ENCODE assay signal across 16 cellular contexts in genomic region chr15:90036806-90037509, GRCh38. TPM values are rescaled to one million over a fixed set of nuclear protein-coding genes. Genes with fewer than 3 reads are reported as not detected.
A peak's percentile ranks its signal among the peaks of the same experiment; 100 is the strongest.
DNase-seq lines count a peak whose midpoint lies in the region; ATAC-seq and TF ChIP-seq lines count a peak whose summit lies in the region.
"Had no signal": no experiment of that assay in that cellular context is flagged by ENCODE, and none has a peak within 500 bp of the region (broad histone marks: within the 10 kb centered on the region; RNA-seq: fewer than 3 reads in every experiment).

No MANE protein-coding gene starts in this region.

- H3K9me3 ChIP-seq in RWPE2 (ENCODE audit: severe bottlenecking) (no peaks in the 10 kb centered on the region), fibroblast of lung (ENCODE audit: control insufficient read depth, insufficient read depth, low read depth, low read length) (no peaks in the 10 kb centered on the region), sigmoid colon (no peaks in the 10 kb centered on the region)

- no peak for DNase-seq in T-helper 1 cell
- DNase-seq in RWPE2 (ENCODE audit: low spot score) = peak; percentile 60
- DNase-seq in fibroblast of lung (ENCODE audit: low read depth in 2 of 2) = no peak
- peak; percentile 50 for DNase-seq in sigmoid colon
- no peak for DNase-seq in stimulated activated naive CD4-positive, alpha-beta T cell (lab: John Stamatoyannopoulos, UW)
- no peak for DNase-seq in GOT3 (lab: John Stamatoyannopoulos, UW)
- DNase-seq: 8988T; activated CD4-positive, alpha-beta T cell treated with anti-CD3 and anti-CD28 coated beads for 4 hours; amniotic stem cell; DMS153; NCI-H1092 treated with DMSO at 0.1 percent for 48 hours; NCI-H510A; SIG-M5; stimulated activated CD4-positive, alpha-beta T cell treated with anti-CD3 and anti-CD28 coated beads, Interleukin-15, amount 100 ng/mL, for 24 hours had no signal

- H3K79me2 ChIP-seq in fibroblast of lung (ENCODE audit: control insufficient read depth, insufficient read depth, low read length) = peaks cover 21% of the 10 kb centered on the region

- H3K4me1 ChIP-seq in RWPE2 (ENCODE audit: insufficient read depth, poor library complexity, severe bottlenecking) (peaks cover 41% of the 10 kb centered on the region), fibroblast of lung (ENCODE audit: control insufficient read depth, extremely low read depth, insufficient read depth, low read length) (peaks cover 32% of the 10 kb centered on the region), sigmoid colon (peaks cover 0 to 69% (median 41%) of the 10 kb centered on the region in 4 donors)

- 89 to 90% methylated on average over 11 of the region's 11 CpGs for WGBS in sigmoid colon, 2 donors

- H4K20me1 ChIP-seq in fibroblast of lung (ENCODE audit: control insufficient read depth, extremely low read depth, insufficient read depth, low read length) = no peaks in the 10 kb centered on the region

- no peak for TF ChIP-seq EP300 in sigmoid colon (IDR thresholded peaks at IDR 0.05)

- H3K27me3 ChIP-seq in RWPE2 (ENCODE audit: insufficient read depth, poor library complexity, severe bottlenecking) = no peaks in the 10 kb centered on the region
- no peaks in the 10 kb centered on the region for H3K27me3 ChIP-seq in fibroblast of lung (ENCODE audit: control insufficient read depth, insufficient read depth, low read length)
- H3K27me3 ChIP-seq in sigmoid colon = no peaks in the 10 kb centered on the region

- H2AFZ ChIP-seq in fibroblast of lung (ENCODE audit: low read length) = no peak overlapping the region

- no peaks in the 10 kb centered on the region for H3K27me3 Mint-ChIP-seq in T-helper 1 cell treated with Interleukin-12 subunit alpha and Interleukin-12 subunit beta and Interleukin-4 antibody, amounts not matched to agents 30 μg/mL and 1 μg/mL, for 36 hours (ENCODE audit: low read depth)

- TF ChIP-seq CTCF in RWPE2 (IDR thresholded peaks at IDR 0.05; ENCODE audit: poor library complexity, severe bottlenecking) (no peak), fibroblast of lung (conservative IDR thresholded peaks at IDR 0.05 in 1 of 2, IDR thresholded peaks at IDR 0.05 in 1 of 2; ENCODE audit: low read depth in 1 of 2, low read length in 2 of 2) (no peak), sigmoid colon (IDR thresholded peaks at IDR 0.05) (no peak)

- H3K27ac ChIP-seq in RWPE2 (ENCODE audit: poor library complexity, severe bottlenecking) = no peak overlapping the region
- peak overlapping the region; percentile 61 for H3K27ac ChIP-seq in fibroblast of lung (ENCODE audit: insufficient read depth, low read length)
- H3K27ac ChIP-seq in sigmoid colon = no peak overlapping the region

- ATAC-seq in RWPE2 (ENCODE audit: low read depth) (no peak), GM21360 (IDR thresholded peaks at IDR 0.05; ENCODE audit: unreplicated experiment) (no peak)

- peak overlapping the region; percentile 19 for H3K4me2 ChIP-seq in fibroblast of lung (ENCODE audit: extremely low read depth, insufficient read depth, low read length)

- H3K4me1 Mint-ChIP-seq in T-helper 1 cell treated with Interleukin-12 subunit alpha and Interleukin-12 subunit beta and Interleukin-4 antibody, amounts not matched to agents 30 μg/mL and 1 μg/mL, for 36 hours (ENCODE audit: low read depth) = peaks cover 56% of the 10 kb centered on the region

- H3K27ac Mint-ChIP-seq in T-helper 1 cell treated with Interleukin-12 subunit alpha and Interleukin-12 subunit beta and Interleukin-4 antibody, amounts not matched to agents 30 μg/mL and 1 μg/mL, for 36 hours = peak overlapping the region; percentile 75

- H3K4me3 Mint-ChIP-seq in T-helper 1 cell treated with Interleukin-12 subunit alpha and Interleukin-12 subunit beta and Interleukin-4 antibody, amounts not matched to agents 30 μg/mL and 1 μg/mL, for 36 hours = no peak overlapping the region

- no peaks in the 10 kb centered on the region for H3K9me3 Mint-ChIP-seq in T-helper 1 cell treated with Interleukin-12 subunit alpha and Interleukin-12 subunit beta and Interleukin-4 antibody, amounts not matched to agents 30 μg/mL and 1 μg/mL, for 36 hours

- H3K9ac ChIP-seq in fibroblast of lung (ENCODE audit: insufficient read depth, low read length) = no peak overlapping the region

- intact Hi-C loops in sigmoid colon (cut with DNase I) = no loop called here

- H3K36me3 ChIP-seq in RWPE2 (ENCODE audit: low read depth) = no peaks in the 10 kb centered on the region
- H3K36me3 ChIP-seq in fibroblast of lung (ENCODE audit: control insufficient read depth, insufficient read depth, low read length) = no peaks in the 10 kb centered on the region
- H3K36me3 ChIP-seq in sigmoid colon = no peaks in the 10 kb centered on the region

- no peak overlapping the region for H3K4me3 ChIP-seq in RWPE2 (ENCODE audit: severe bottlenecking)
- no peak overlapping the region for H3K4me3 ChIP-seq in fibroblast of lung (replicated peaks in 1 of 4; ENCODE audit: control extremely low read depth in 1 of 4, insufficient read depth in 1 of 4, low read depth in 3 of 4, low read length in 4 of 4)
- no peak overlapping the region for H3K4me3 ChIP-seq in sigmoid colon

- TF ChIP-seq POLR2A in sigmoid colon (IDR thresholded peaks at IDR 0.05) = no peak

- H3K36me3 Mint-ChIP-seq in T-helper 1 cell treated with Interleukin-12 subunit alpha and Interleukin-12 subunit beta and Interleukin-4 antibody, amounts not matched to agents 30 μg/mL and 1 μg/mL, for 36 hours (ENCODE audit: low read depth) = peaks cover 6% of the 10 kb centered on the region

RNA-seq across cellular contexts. Expression of gene ZNF710, which starts 35.8 kb away (rescaled TPM):
- total RNA-seq in fibroblast of lung = 5.9 and 9.4 TPM in 2 replicates
- 2.1 and 2.2 TPM in 2 replicates for polyA plus RNA-seq in fibroblast of lung
- 14.6 and 17.4 TPM in 2 replicates for polyA plus RNA-seq in fibroblast of lung (2012)
- 21.2 and 28.9 TPM in 2 replicates for polyA minus RNA-seq in fibroblast of lung (ENCODE audit: low replicate concordance)
- 10 to 100 TPM in 1 of 4 donors, 1 to 10 TPM in 3; 5.3 to 10.0 (median 7.5) TPM for total RNA-seq in sigmoid colon
- 10 to 100 TPM; 13.8 to 28.2 (median 24.1) TPM for polyA plus RNA-seq in sigmoid colon

Comparison
In these comparisons a context has a peak if more than half of its experiments do, and no peak if none do; other contexts are left out.
1. DNase-seq: peak in RWPE2 (single experiment) and sigmoid colon (single experiment); none in T-helper 1 cell (0 of 5), fibroblast of lung (0 of 2), stimulated activated naive CD4-positive, alpha-beta T cell (0 of 6) and GOT3 (single experiment).